In genomic region chr10:44684641-44685040, GRCh38 we compare ENCODE assay signal across 37 cellular contexts.
"Had no signal": no experiment of that assay in that cellular context is flagged by ENCODE, and none has a peak within 500 bp of the region (broad histone marks: within the 10 kb centered on the region; RNA-seq: fewer than 3 reads in every experiment).

No MANE protein-coding gene starts in this region.

- H3K27me3 ChIP-seq: ascending aorta, brain microvascular endothelial cell, MG63 had no signal

- ATAC-seq: activated CD8-positive, alpha-beta memory T cell treated with anti-CD3 and anti-CD28 coated beads, Interleukin-2, amount 10 ng/mL, durations not matched to agents 7 days and 5 days; activated T-cell treated with anti-CD3 and anti-CD28 coated beads, Interleukin-2, amount 50 U/mL, for 72 hours; activated T-helper 17 cell treated with anti-CD3 and anti-CD28 coated beads, Interleukin-2, amount 50 U/mL, for 72 hours; K562; Right ventricle myocardium inferior; SK-N-SH treated with all-trans-retinoic acid at 6 μM for 48 hours; T-cell; T-helper 17 cell had no signal

- H3K4me1 Mint-ChIP-seq: activated CD4-positive, alpha-beta memory T cell treated with anti-CD3 and anti-CD28 coated beads, Interleukin-2, amount 10 ng/mL, durations not matched to agents 7 days and 5 days; activated CD8-positive, alpha-beta memory T cell treated with anti-CD3 and anti-CD28 coated beads, Interleukin-2, amount 10 ng/mL, durations not matched to agents 7 days and 5 days; activated naive CD8-positive, alpha-beta T cell treated with anti-CD3 and anti-CD28 coated beads, Interleukin-2, amount 10 ng/mL, durations not matched to agents 7 days and 5 days; activated T-helper 17 cell treated with anti-CD3 and anti-CD28 coated beads, Interleukin-2, amount 50 U/mL, for 72 hours; central memory CD8-positive, alpha-beta T cell; T-cell; T-helper 17 cell had no signal

- H3K36me3 ChIP-seq: ascending aorta, brain microvascular endothelial cell, MG63, WERI-Rb-1 had no signal

- H3K36me3 Mint-ChIP-seq: activated CD8-positive, alpha-beta memory T cell treated with anti-CD3 and anti-CD28 coated beads, Interleukin-2, amount 10 ng/mL, durations not matched to agents 7 days and 5 days; activated naive CD8-positive, alpha-beta T cell treated with anti-CD3 and anti-CD28 coated beads, Interleukin-2, amount 10 ng/mL, durations not matched to agents 7 days and 5 days; T-cell had no signal

- H3K27me3 Mint-ChIP-seq: activated CD4-positive, alpha-beta memory T cell treated with anti-CD3 and anti-CD28 coated beads, Interleukin-2, amount 10 ng/mL, durations not matched to agents 7 days and 5 days; activated CD8-positive, alpha-beta memory T cell treated with anti-CD3 and anti-CD28 coated beads, Interleukin-2, amount 10 ng/mL, durations not matched to agents 7 days and 5 days; activated naive CD8-positive, alpha-beta T cell treated with anti-CD3 and anti-CD28 coated beads, Interleukin-2, amount 10 ng/mL, durations not matched to agents 7 days and 5 days; central memory CD8-positive, alpha-beta T cell; T-cell; T-helper 17 cell had no signal

- H3K9me3 ChIP-seq: ascending aorta, MG63 had no signal

- H3K9me3 Mint-ChIP-seq: activated CD4-positive, alpha-beta memory T cell treated with anti-CD3 and anti-CD28 coated beads, Interleukin-2, amount 10 ng/mL, durations not matched to agents 7 days and 5 days; activated naive CD8-positive, alpha-beta T cell treated with anti-CD3 and anti-CD28 coated beads, Interleukin-2, amount 10 ng/mL, durations not matched to agents 7 days and 5 days; activated T-cell treated with anti-CD3 and anti-CD28 coated beads, Interleukin-2, amount 50 U/mL, for 72 hours; central memory CD8-positive, alpha-beta T cell had no signal

- H3K4me3 Mint-ChIP-seq: activated CD4-positive, alpha-beta memory T cell treated with anti-CD3 and anti-CD28 coated beads, Interleukin-2, amount 10 ng/mL, durations not matched to agents 7 days and 5 days; activated CD8-positive, alpha-beta memory T cell treated with anti-CD3 and anti-CD28 coated beads, Interleukin-2, amount 10 ng/mL, durations not matched to agents 7 days and 5 days; activated naive CD8-positive, alpha-beta T cell treated with anti-CD3 and anti-CD28 coated beads, Interleukin-2, amount 10 ng/mL, durations not matched to agents 7 days and 5 days; activated T-cell treated with anti-CD3 and anti-CD28 coated beads, Interleukin-2, amount 50 U/mL, for 72 hours; activated T-helper 17 cell treated with anti-CD3 and anti-CD28 coated beads, Interleukin-2, amount 50 U/mL, for 72 hours; central memory CD8-positive, alpha-beta T cell; T-cell; T-helper 17 cell had no signal

- H3K4me3 ChIP-seq: ascending aorta, K562, MG63, PC-9 had no signal

- H3K27ac ChIP-seq: ascending aorta, brain microvascular endothelial cell, PC-9, RWPE1, WERI-Rb-1 had no signal

- DNase-seq: activated CD4-positive, alpha-beta memory T cell treated with anti-CD3 and anti-CD28 coated beads, Interleukin-2, amount 10 ng/mL, durations not matched to agents 7 days and 5 days; activated CD4-positive, alpha-beta T cell treated with anti-CD3 and anti-CD28 coated beads for 1 hour; activated CD4-positive, alpha-beta T cell treated with anti-CD3 and anti-CD28 coated beads for 48 hours; activated CD4-positive, CD25-positive, alpha-beta regulatory T cell; activated CD8-positive, alpha-beta memory T cell treated with anti-CD3 and anti-CD28 coated beads for 24 hours; activated CD8-positive, alpha-beta memory T cell treated with anti-CD3 and anti-CD28 coated beads, Interleukin-2, amount 10 ng/mL, durations not matched to agents 7 days and 5 days; activated CD8-positive, alpha-beta memory T cell treated with anti-CD3 and anti-CD28 coated beads, Interleukin-2, amount 50 U/mL, for 48 hours; activated effector memory CD4-positive, alpha-beta T cell treated with anti-CD3 and anti-CD28 coated beads, Interleukin-2, amount 50 U/mL, for 16 hours; activated naive CD4-positive, alpha-beta T cell; activated naive CD4-positive, alpha-beta T cell treated with anti-CD3 and anti-CD28 coated beads, Interleukin-2, amount 50 U/mL, for 16 hours; activated naive CD8-positive, alpha-beta T cell treated with anti-CD3 and anti-CD28 coated beads, Interleukin-2, amount 10 ng/mL, durations not matched to agents 7 days and 5 days; activated T-cell treated with anti-CD3 and anti-CD28 coated beads, Interleukin-2, amount 50 U/mL, for 72 hours; amygdala; brain microvascular endothelial cell; MG63; NCI-H1048; NCI-H1105 treated with DMSO at 0.1 percent for 48 hours; NCI-H1436; NCI-H1694 treated with DMSO at 0.1 percent for 48 hours; NCI-H2029; NCI-H345; NCI-H526; NCI-H748 treated with DMSO at 0.1 percent for 48 hours; NK-92 treated with Interleukin-12 subunit alpha and Interleukin-12 subunit beta, amount 100 ng/mL, for 24 hours; PC-9; SIG-M5; T-cell; T-helper 17 cell; WERI-Rb-1 had no signal

- FAIRE-seq: K562, RCC 7860 had no signal
